In the genomic region with DNA sequence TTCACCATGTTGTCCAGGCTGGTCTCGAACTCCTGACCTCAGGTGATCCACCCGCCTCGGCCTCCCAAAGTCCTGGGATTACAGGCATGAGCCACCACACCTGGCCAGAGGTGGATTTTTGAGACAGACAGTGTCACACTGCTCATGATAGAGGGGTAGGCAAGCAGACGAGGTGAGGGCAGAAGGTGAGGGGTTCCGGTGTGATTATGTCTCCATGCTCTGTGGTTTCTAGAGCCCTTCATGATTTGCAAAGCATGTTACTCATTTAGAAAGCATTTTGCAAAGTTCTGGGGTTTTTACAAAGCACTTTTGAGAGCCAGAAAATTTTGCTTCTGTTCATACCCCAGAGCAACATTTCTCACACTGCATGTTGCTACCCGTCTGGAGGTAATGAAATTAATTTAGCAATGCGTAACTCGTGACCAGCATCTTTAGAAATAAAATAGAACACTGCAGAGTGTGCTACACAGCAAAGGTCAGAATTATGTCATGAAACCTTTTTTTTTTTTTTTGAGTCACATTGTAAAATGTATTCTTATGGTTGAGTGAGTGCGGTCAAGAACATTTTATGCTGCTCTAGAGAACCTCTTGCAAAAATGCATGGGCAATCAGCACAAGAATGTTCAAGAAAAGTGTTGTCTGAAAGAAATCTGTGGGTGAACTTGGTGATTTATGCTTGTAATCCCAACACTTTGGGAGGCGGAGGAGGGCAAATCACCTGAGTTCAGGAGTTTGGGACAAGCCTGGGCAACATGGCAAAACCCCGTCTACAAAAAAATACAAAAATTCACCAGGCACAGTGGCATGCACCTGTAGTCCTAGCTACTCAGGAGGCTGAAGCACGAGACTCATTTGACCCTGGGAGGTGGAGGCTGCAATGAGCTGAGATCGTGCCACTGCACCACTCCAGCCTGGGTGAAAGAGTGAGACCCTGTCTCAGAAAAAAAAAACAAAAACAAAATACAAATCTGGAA, we compare ENCODE assay signal across 9 cellular contexts. TPM values are rescaled to one million over a fixed set of nuclear protein-coding genes. Genes with fewer than 3 reads are reported as not detected.
DNase-seq lines count a peak whose midpoint lies in the region; ATAC-seq and TF ChIP-seq lines count a peak whose summit lies in the region.
"Had no signal": no experiment of that assay in that cellular context is flagged by ENCODE, and none has a peak within 500 bp of the region (broad histone marks: within the 10 kb centered on the region; RNA-seq: fewer than 3 reads in every experiment).

No MANE protein-coding gene starts in this region.

- TF ChIP-seq CTCF in left lung (IDR thresholded peaks at IDR 0.05): no peak

- peak overlapping the region; percentile 54 for H3K4me3 Mint-ChIP-seq in T-helper 2 cell treated with Interferon-gamma antibody and Interleukin-4, amounts not matched to agents 5 μg/mL and 100 μg/mL, for 36 hours

- 78% methylated on average over 13 of the region's 13 CpGs for WGBS in right cardiac atrium

- peaks cover 7% of the 10 kb centered on the region for H3K36me3 Mint-ChIP-seq in T-helper 2 cell treated with Interferon-gamma antibody and Interleukin-4, amounts not matched to agents 5 μg/mL and 100 μg/mL, for 36 hours (ENCODE audit: low read depth)

- H3K4me1 Mint-ChIP-seq in T-helper 2 cell treated with Interferon-gamma antibody and Interleukin-4, amounts not matched to agents 5 μg/mL and 100 μg/mL, for 36 hours (ENCODE audit: low read depth): peaks cover 49% of the 10 kb centered on the region

- no peak overlapping the region for H3K4me3 ChIP-seq in left lung
- no peak overlapping the region for H3K4me3 ChIP-seq in right cardiac atrium (ENCODE audit: low read length)

- H3K4me1 ChIP-seq in left lung: peaks cover 0 to 4% of the 10 kb centered on the region in 2 donors
- no peaks in the 10 kb centered on the region for H3K4me1 ChIP-seq in right cardiac atrium (ENCODE audit: control insufficient read depth, insufficient read depth, low read length)

- peak overlapping the region; percentile 86 for H3K27ac Mint-ChIP-seq in T-helper 2 cell treated with Interferon-gamma antibody and Interleukin-4, amounts not matched to agents 5 μg/mL and 100 μg/mL, for 36 hours

- no peaks in the 10 kb centered on the region for H3K9me3 Mint-ChIP-seq in T-helper 2 cell treated with Interferon-gamma antibody and Interleukin-4, amounts not matched to agents 5 μg/mL and 100 μg/mL, for 36 hours

- no peaks in the 10 kb centered on the region for H3K27me3 Mint-ChIP-seq in T-helper 2 cell treated with Interferon-gamma antibody and Interleukin-4, amounts not matched to agents 5 μg/mL and 100 μg/mL, for 36 hours (ENCODE audit: low read depth)

- intact Hi-C loops in left lung (cut with DNase I) (no loop called here), right cardiac atrium (cut with DNase I) (no loop called here)

- peak; percentile 56 for DNase-seq in T-helper 2 cell treated with Interferon-gamma antibody and Interleukin-4, amounts not matched to agents 5 μg/mL and 100 μg/mL, for 36 hours (ENCODE audit: low spot score)
- DNase-seq in left lung (no peak), HT-29 (ENCODE audit: low spot score) (no peak), cerebellar cortex (ENCODE audit: low spot score) (no peak), NCI-H345 treated with DMSO at 0.1 percent for 48 hours (lab: John Stamatoyannopoulos, UW; ENCODE audit: unreplicated experiment) (no peak), right cardiac atrium (no peak)

- H3K27ac ChIP-seq in left lung (peak overlapping the region in 1 of 2 donors; percentile 37), right cardiac atrium (ENCODE audit: low read length) (no peak overlapping the region)

- ATAC-seq in GM19023 (IDR thresholded peaks at IDR 0.05; ENCODE audit: unreplicated experiment) (peak; percentile 69), HG02840 (IDR thresholded peaks at IDR 0.05; ENCODE audit: low FRiP score, unreplicated experiment) (peak; percentile 68), left lung (peak; percentile 47), right cardiac atrium (no peak)
- ATAC-seq: Panc1 had no signal

- peaks cover 5 to 34% of the 10 kb centered on the region in 2 donors for H3K27me3 ChIP-seq in left lung
- H3K27me3 ChIP-seq in right cardiac atrium (ENCODE audit: control insufficient read depth, insufficient read depth): no peaks in the 10 kb centered on the region

- H3K9me3 ChIP-seq in left lung: no peaks in the 10 kb centered on the region
- H3K9me3 ChIP-seq in right cardiac atrium (ENCODE audit: control insufficient read depth, low read length): no peaks in the 10 kb centered on the region

- H3K36me3 ChIP-seq in left lung: no peaks in the 10 kb centered on the region

RNA-seq across cellular contexts. Expression of a gene that starts 58.0 kb away (rescaled TPM):
- total RNA-seq in left lung: 10 to 100 TPM in 1 of 2 donors, 1 to 10 TPM in 1; 6.1 to 10.7 TPM
- 0.36 TPM in 1 of 2 replicates, not detected in the other for total RNA-seq in HT-29 (2014; rRNA removed; shearing (Covaris generic))
- total RNA-seq in right cardiac atrium: 1 to 10 TPM; 1.0 to 4.4 (median 3.0) TPM
- 0.88 TPM for polyA plus RNA-seq in right cardiac atrium

RNA-seq across cellular contexts. Expression of a gene that starts 59.3 kb away (rescaled TPM):
- 100 to 1,000 TPM; 184 to 224 TPM for total RNA-seq in left lung
- 724 and 815 TPM in 2 replicates for total RNA-seq in HT-29 (2014; rRNA removed; shearing (Covaris generic))
- 100 to 1,000 TPM; 477 to 576 (median 534) TPM for total RNA-seq in right cardiac atrium
- polyA plus RNA-seq in right cardiac atrium: 829 TPM

Comparison
In these comparisons a context has a peak if more than half of its experiments do, and no peak if none do; other contexts are left out.
1. ATAC-seq: peak in GM19023 (single experiment), HG02840 (single experiment) and left lung (single experiment); none in right cardiac atrium (0 of 2).